1 cellular context compared by ENCODE assay signal in the genomic region with DNA sequence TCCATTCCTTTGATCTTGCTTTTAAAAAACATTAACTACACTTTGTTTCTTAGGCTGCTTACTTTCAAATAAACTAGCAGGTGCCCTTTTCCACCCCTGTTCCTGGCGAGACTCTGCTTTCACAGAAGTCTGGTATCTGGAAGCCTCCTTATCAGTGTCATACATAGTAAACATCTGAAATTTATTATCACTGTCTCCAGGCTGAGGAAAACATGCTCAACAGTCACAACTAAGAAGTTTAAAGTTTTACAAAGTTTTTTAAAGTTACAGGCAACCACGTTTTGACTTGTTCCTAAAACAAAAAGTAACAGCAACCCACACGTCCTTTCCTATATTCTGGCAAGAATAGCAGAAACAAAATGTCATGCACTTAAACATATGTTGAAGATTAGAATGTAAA.
TF ChIP-seq lines count a peak whose summit lies in the region.

No MANE protein-coding gene starts in this region.

TF ChIP-seq in endothelial cell of umbilical vein, 7 proteins besides CTCF, POLR2A, EP300 and RAD21 (continued from another document):
- TF ChIP-seq, protein P1, sequence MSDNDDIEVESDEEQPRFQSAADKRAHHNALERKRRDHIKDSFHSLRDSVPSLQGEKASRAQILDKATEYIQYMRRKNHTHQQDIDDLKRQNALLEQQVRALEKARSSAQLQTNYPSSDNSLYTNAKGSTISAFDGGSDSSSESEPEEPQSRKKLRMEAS (IDR thresholded peaks at IDR 0.05; ENCODE audit: insufficient read depth, insufficient read length) = no peak
- TF ChIP-seq EZH2 (IDR thresholded peaks at IDR 0.05; ENCODE audit: borderline replicate concordance, low read depth, low read length, severe bottlenecking) = no peak
- no peak for TF ChIP-seq MYC (IDR thresholded peaks at IDR 0.05; ENCODE audit: low read depth, low read length)
- no peak for TF ChIP-seq POLR2AphosphoS5 (IDR thresholded peaks at IDR 0.05; ENCODE audit: insufficient read depth, low read depth, low read length)
